ENCODE assay signal across 1 cellular context in genomic region chrX:15704273-15704672, GRCh38. TPM values are rescaled to one million over a fixed set of nuclear protein-coding genes. Genes with fewer than 3 reads are reported as not detected.
"Had no signal": no experiment of that assay in that cellular context is flagged by ENCODE, and none has a peak within 500 bp of the region (broad histone marks: within the 10 kb centered on the region; RNA-seq: fewer than 3 reads in every experiment).

No MANE protein-coding gene starts in this region.

RNA-seq across cellular contexts. Expression of gene CLTRN, which starts 39.7 kb away (rescaled TPM):
- total RNA-seq: LHCN-M2 had no signal
